9 cellular contexts compared by ENCODE assay signal in genomic region chr12:6450869-6451347, GRCh38. TPM values are rescaled to one million over a fixed set of nuclear protein-coding genes. Genes with fewer than 3 reads are reported as not detected.
DNase-seq lines count a peak whose midpoint lies in the region; ATAC-seq and TF ChIP-seq lines count a peak whose summit lies in the region.
"Had no signal": no experiment of that assay in that cellular context is flagged by ENCODE, and none has a peak within 500 bp of the region (broad histone marks: within the 10 kb centered on the region; RNA-seq: fewer than 3 reads in every experiment).

No MANE protein-coding gene starts in this region.

- H3K4me2 ChIP-seq in KMS-11 = peak overlapping the region; percentile 55
- H3K4me2 ChIP-seq in PC-3 (ENCODE audit: low read length) = no peak overlapping the region

- peaks cover 29% of the 10 kb centered on the region for H3K4me1 Mint-ChIP-seq in chondrocyte (ENCODE audit: low read depth)

- TF ChIP-seq CTCF in KMS-11 (conservative IDR thresholded peaks at IDR 0.05; ENCODE audit: low read depth, low read length) (no peak), chondrocyte (IDR thresholded peaks at IDR 0.05) (no peak), uterus (IDR thresholded peaks at IDR 0.05) (no peak), PC-3 (conservative IDR thresholded peaks at IDR 0.05; ENCODE audit: low read depth, low read length) (no peak)

- no peaks in the 10 kb centered on the region for H4K20me1 ChIP-seq in KMS-11 (ENCODE audit: insufficient read depth)
- H4K20me1 ChIP-seq in PC-3 (ENCODE audit: low read length) = no peaks in the 10 kb centered on the region

- H3K27ac Mint-ChIP-seq in chondrocyte (ENCODE audit: unreplicated experiment) = peak overlapping the region; percentile 94

- H3K4me1 ChIP-seq in ACC112 (ENCODE audit: control insufficient read depth, insufficient read depth, low read length, unreplicated experiment) (peaks cover 16% of the 10 kb centered on the region), KMS-11 (ENCODE audit: low read depth, poor library complexity, severe bottlenecking) (peaks cover 46% of the 10 kb centered on the region), mesodermal cell (ENCODE audit: control insufficient read depth, insufficient read depth, low read length, poor library complexity, severe bottlenecking) (peaks cover 17% of the 10 kb centered on the region), uterus (peaks cover 9 to 15% of the 10 kb centered on the region in 2 donors), PC-3 (ENCODE audit: insufficient read depth, low read length) (peaks cover 8% of the 10 kb centered on the region; the same call in 1 of the 2 replicates)

- peaks cover 5% of the 10 kb centered on the region for H3K36me3 Mint-ChIP-seq in chondrocyte (ENCODE audit: low read depth)

- H3K36me3 ChIP-seq in ACC112 (ENCODE audit: insufficient read depth, low read length) (no peaks in the 10 kb centered on the region), KMS-11 (ENCODE audit: insufficient read depth) (no peaks in the 10 kb centered on the region), mesodermal cell (ENCODE audit: control insufficient read depth, insufficient read depth, low read length) (no peaks in the 10 kb centered on the region), uterus (no peaks in the 10 kb centered on the region), PC-3 (ENCODE audit: low read depth, low read length) (no peaks in the 10 kb centered on the region)

- no peaks in the 10 kb centered on the region for H3K9me2 ChIP-seq in PC-3 (replicated peaks; ENCODE audit: low read length)

- H3K9me3 ChIP-seq in mesodermal cell (ENCODE audit: control insufficient read depth, low read length) (no peaks in the 10 kb centered on the region), uterus (no peaks in the 10 kb centered on the region), PC-3 (ENCODE audit: low read length) (no peaks in the 10 kb centered on the region)

- no peaks in the 10 kb centered on the region for H3K27me3 Mint-ChIP-seq in chondrocyte (ENCODE audit: low read depth)

- peak overlapping the region; percentile 78 for H3K4me3 Mint-ChIP-seq in chondrocyte (ENCODE audit: unreplicated experiment)

- POLR2A ChIA-PET in PC-3 (lab: Charles Lee; ENCODE audit: unreplicated experiment) = no interaction called here

- no TSS peak for BruUV-seq in PC-3 (replicated peaks; lab: Mats Ljungman, UMichigan)

- H3F3A ChIP-seq in PC-3 (ENCODE audit: low read length, unreplicated experiment) = no peaks in the 10 kb centered on the region

- H2AFZ ChIP-seq in ACC112 (ENCODE audit: low read length, unreplicated experiment) (peak overlapping the region; percentile 96), KMS-11 (ENCODE audit: low read depth) (peak overlapping the region; percentile 48), PC-3 (ENCODE audit: low read length) (no peak overlapping the region)

- peaks cover 23% of the 10 kb centered on the region for H3K79me2 ChIP-seq in ACC112 (ENCODE audit: control insufficient read depth, insufficient read depth, low read length, unreplicated experiment)
- H3K79me2 ChIP-seq in KMS-11 (ENCODE audit: insufficient read depth, low read depth) = peaks cover 12% of the 10 kb centered on the region; the same call in 1 of the 2 replicates
- H3K79me2 ChIP-seq in PC-3 (ENCODE audit: low read length) = no peaks in the 10 kb centered on the region

- H3K4me3 ChIP-seq in ACC112 (ENCODE audit: low read depth, low read length) (peak overlapping the region; percentile 79), KMS-11 (IDR thresholded peaks at IDR 0.05; ENCODE audit: insufficient read depth, low read depth, low read length) (no peak overlapping the region), mesodermal cell (ENCODE audit: extremely low read depth, insufficient read depth, low read length, poor library complexity, severe bottlenecking) (peak overlapping the region; percentile 31), uterus (peak overlapping the region; percentile 55 to 80), PC-3 (ENCODE audit: low read length) (no peak overlapping the region)

- TF ChIP-seq POLR2A in uterus (IDR thresholded peaks at IDR 0.05) = no peak

- H3K27ac ChIP-seq in ACC112 (ENCODE audit: low read depth, low read length) = peak overlapping the region; percentile 70
- H3K27ac ChIP-seq in KMS-11 = peak overlapping the region; percentile 92
- peak overlapping the region; percentile 83 for H3K27ac ChIP-seq in mesodermal cell (ENCODE audit: low read depth, low read length, severe bottlenecking)
- peak overlapping the region; percentile 92 to 98 for H3K27ac ChIP-seq in uterus
- H3K27ac ChIP-seq in PC-3 (ENCODE audit: low read length) = no peak overlapping the region

- H3K9me3 Mint-ChIP-seq in chondrocyte (ENCODE audit: low read depth) = no peaks in the 10 kb centered on the region

- ATAC-seq in PC-3 = no peak; the same call in 1 of the 2 replicates

- intact Hi-C loops in uterus (cut with DNase I; ENCODE audit: low total_unique reads) = no loop called here
- intact Hi-C loops in PC-3 (cut with micrococcal nuclease) = no loop called here

- H3K9ac ChIP-seq in KMS-11 = peak overlapping the region; percentile 97
- H3K9ac ChIP-seq in PC-3 (ENCODE audit: low read length) = no peak overlapping the region

- CTCF ChIA-PET in PC-3 (lab: Charles Lee) = no interaction called here

- DNase-seq in chondrocyte (ENCODE audit: low spot score) (no peak), uterus (peak in 1 of 2 donors; percentile 58), PC-3 (no peak), dedifferentiated amniotic fluid mesenchymal stem cell (ENCODE audit: extremely low spot score) (no peak)
- no peak for DNase-seq in activated CD4-positive, CD25-positive, alpha-beta regulatory T cell treated with anti-CD3 and anti-CD28 coated beads, Interleukin-2, amount 50 U/mL, for 72 hours

- 44 to 56% methylated on average over 7 to 10 of the region's 11 CpGs for WGBS in mesodermal cell (ENCODE audit: insufficient coverage in 2 of 2), 2 experiments

- H3K27me3 ChIP-seq in ACC112 (ENCODE audit: insufficient read depth, low read length) (no peaks in the 10 kb centered on the region), KMS-11 (ENCODE audit: insufficient read depth, low read depth) (no peaks in the 10 kb centered on the region), uterus (no peaks in the 10 kb centered on the region), PC-3 (ENCODE audit: low read length) (no peaks in the 10 kb centered on the region)

RNA-seq across cellular contexts. Expression of gene TAPBPL, which starts 0.9 kb away (rescaled TPM):
- total RNA-seq in chondrocyte = 4.6 to 12.3 TPM (median 5.2 TPM) in 3 replicates
- polyA plus RNA-seq in mesodermal cell (2013, experiment 1 of 2) = 1.4 TPM
- 1.3 TPM for polyA plus RNA-seq in mesodermal cell (2013, experiment 2 of 2)
- 10 to 100 TPM in 3 of 4 donors, 1 to 10 TPM in 1; 10.0 to 25.7 (median 17.1) TPM for total RNA-seq in uterus
- 0.47 and 1.8 TPM in 2 replicates for total RNA-seq in PC-3 (2014; rRNA removed)

RNA-seq across cellular contexts. Expression of gene CD27, which starts 6.2 kb away (rescaled TPM):
- not detected in 3 replicates for total RNA-seq in chondrocyte
- not detected for polyA plus RNA-seq in mesodermal cell (2013, experiment 1 of 2)
- polyA plus RNA-seq in mesodermal cell (2013, experiment 2 of 2) = not detected
- total RNA-seq in uterus = 1 to 10 TPM in 1 of 4 donors, under 1 TPM in 1, not detected in 2; 0.35 to 1.4 TPM
- not detected in 2 replicates for total RNA-seq in PC-3 (2014; rRNA removed)
- total RNA-seq: dermis microvascular lymphatic vessel endothelial cell had no signal

RNA-seq across cellular contexts. Expression of gene VAMP1, which starts 19.6 kb away (rescaled TPM):
- total RNA-seq in chondrocyte = 5.3 to 6.1 TPM (median 5.3 TPM) in 3 replicates
- 8.1 TPM for polyA plus RNA-seq in mesodermal cell (2013, experiment 1 of 2)
- polyA plus RNA-seq in mesodermal cell (2013, experiment 2 of 2) = 9.9 TPM
- 10 to 100 TPM in 1 of 4 donors, 1 to 10 TPM in 3; 1.0 to 17.7 (median 6.8) TPM for total RNA-seq in uterus
- total RNA-seq in PC-3 (2014; rRNA removed) = 9.3 and 13.9 TPM in 2 replicates

RNA-seq across cellular contexts. Expression of gene MRPL51, which starts 42.2 kb away (rescaled TPM):
- 169 to 201 TPM (median 170 TPM) in 3 replicates for total RNA-seq in chondrocyte
- 259 TPM for polyA plus RNA-seq in mesodermal cell (2013, experiment 1 of 2)
- polyA plus RNA-seq in mesodermal cell (2013, experiment 2 of 2) = 255 TPM
- total RNA-seq in uterus = 10 to 100 TPM; 14.1 to 83.7 (median 36.4) TPM
- 135 and 157 TPM in 2 replicates for total RNA-seq in PC-3 (2014; rRNA removed)

RNA-seq across cellular contexts. Expression of gene NCAPD2, which starts 43.0 kb away (rescaled TPM):
- total RNA-seq in chondrocyte (23.0 to 27.7 TPM (median 25.0 TPM) in 3 replicates), uterus (100 to 1,000 TPM in 1 of 4 donors, 10 to 100 TPM in 2, 1 to 10 TPM in 1; 2.8 to 145 (median 19.3) TPM), PC-3 (2014; rRNA removed) (105 TPM in 2 replicates)
- 98.3 TPM for polyA plus RNA-seq in mesodermal cell (2013, experiment 1 of 2)
- polyA plus RNA-seq in mesodermal cell (2013, experiment 2 of 2) = 88.4 TPM

Comparison
In these comparisons a context has a peak if more than half of its experiments do, and no peak if none do; other contexts are left out.
1. H3K4me3 ChIP-seq: peak in ACC112 (single experiment), mesodermal cell (single experiment) and uterus (2 of 2); none in KMS-11 (single experiment) and PC-3 (single experiment).